ENCODE assay signal across 16 cellular contexts in genomic region chrX:107755721-107756120, GRCh38. TPM values are rescaled to one million over a fixed set of nuclear protein-coding genes. Genes with fewer than 3 reads are reported as not detected.
DNase-seq lines count a peak whose midpoint lies in the region; ATAC-seq and TF ChIP-seq lines count a peak whose summit lies in the region.
"Had no signal": no experiment of that assay in that cellular context is flagged by ENCODE, and none has a peak within 500 bp of the region (broad histone marks: within the 10 kb centered on the region; RNA-seq: fewer than 3 reads in every experiment).

No MANE protein-coding gene starts in this region.

- no peak overlapping the region for H3K4me3 ChIP-seq in body of pancreas
- H3K4me3 ChIP-seq in heart left ventricle = no peak overlapping the region
- no peak overlapping the region for H3K4me3 ChIP-seq in right lobe of liver
- H3K4me3 ChIP-seq in skeletal muscle tissue (ENCODE audit: low read length in 3 of 3) = peak overlapping the region in 2 of 3 donors; percentile 22 to 23

- DNase-seq in body of pancreas (no peak), heart left ventricle (peak in 2 of 5 donors; percentile 25 to 51), right lobe of liver (no peak), anterior cingulate cortex (lab: John Stamatoyannopoulos, UW) (no peak)
- no peak for DNase-seq in activated CD8-positive, alpha-beta T cell treated with anti-CD3 and anti-CD28 coated beads for 36 hours
- DNase-seq: EL, H9, NCI-H1105 treated with DMSO at 0.1 percent for 48 hours, NCI-H1694 treated with DMSO at 0.1 percent for 48 hours, NCI-H2107, NCI-H345, NCI-H69, SHP77 treated with DMSO at 0.1 percent for 48 hours had no signal

- no peak overlapping the region for H3K27ac Mint-ChIP-seq in activated CD8-positive, alpha-beta T cell treated with anti-CD3 and anti-CD28 coated beads for 36 hours
- H3K27ac Mint-ChIP-seq: H9 had no signal

- H3K9me3 ChIP-seq in body of pancreas (no peaks in the 10 kb centered on the region), heart left ventricle (no peaks in the 10 kb centered on the region), right lobe of liver (no peaks in the 10 kb centered on the region), skeletal muscle tissue (ENCODE audit: control insufficient read depth in 3 of 3, low read length in 3 of 3) (no peaks in the 10 kb centered on the region)

- H3K27me3 Mint-ChIP-seq in activated CD8-positive, alpha-beta T cell treated with anti-CD3 and anti-CD28 coated beads for 36 hours = no peaks in the 10 kb centered on the region

- intact Hi-C loops in body of pancreas (cut with DNase I) = no loop called here
- intact Hi-C loops in heart left ventricle (cut with DNase I) = loop anchor here in 1 of 10 donors (5.0 kb wide), 1 partner anchor 33 kb away; no protein-coding TSS in a partner anchor
- intact Hi-C loops in right lobe of liver (cut with DNase I) = no loop called here
- intact Hi-C loops in activated CD8-positive, alpha-beta T cell treated with anti-CD3 and anti-CD28 coated beads for 36 hours (cut with micrococcal nuclease) = no loop called here

- H3K36me3 ChIP-seq in body of pancreas (replicated peaks in 1 of 2; ENCODE audit: insufficient read depth in 1 of 2, low read depth in 2 of 2) (no peaks in the 10 kb centered on the region), heart left ventricle (no peaks in the 10 kb centered on the region), right lobe of liver (no peaks in the 10 kb centered on the region), skeletal muscle tissue (ENCODE audit: control insufficient read depth in 3 of 3, insufficient read depth in 3 of 3, low read length in 3 of 3) (no peaks in the 10 kb centered on the region)

- H3K27me3 ChIP-seq in body of pancreas (no peaks in the 10 kb centered on the region), heart left ventricle (peaks cover 0 to 9% (median 0%) of the 10 kb centered on the region in 9 donors), right lobe of liver (no peaks in the 10 kb centered on the region), skeletal muscle tissue (ENCODE audit: control insufficient read depth in 3 of 3, insufficient read depth in 3 of 3, low read length in 3 of 3) (peaks cover 0 to 1% (median 0%) of the 10 kb centered on the region in 3 donors)

- TF ChIP-seq CTCF in body of pancreas (IDR thresholded peaks at IDR 0.05) (no peak), heart left ventricle (IDR thresholded peaks at IDR 0.05) (no peak), right lobe of liver (IDR thresholded peaks at IDR 0.05) (no peak)
- no peak for TF ChIP-seq CTCF in activated CD8-positive, alpha-beta T cell treated with anti-CD3 and anti-CD28 coated beads for 36 hours (IDR thresholded peaks at IDR 0.05)

- H3K36me3 Mint-ChIP-seq in activated CD8-positive, alpha-beta T cell treated with anti-CD3 and anti-CD28 coated beads for 36 hours (ENCODE audit: low read depth) = no peaks in the 10 kb centered on the region

- ATAC-seq in body of pancreas (peak; percentile 50), heart left ventricle (peak; percentile 76 to 90 (median 81)), right lobe of liver (peak; percentile 46 to 58 (median 56)), GM19455 (IDR thresholded peaks at IDR 0.05; ENCODE audit: unreplicated experiment) (no peak)
- ATAC-seq in activated CD8-positive, alpha-beta T cell treated with anti-CD3 and anti-CD28 coated beads for 36 hours = no peak

- H3K4me1 Mint-ChIP-seq in activated CD8-positive, alpha-beta T cell treated with anti-CD3 and anti-CD28 coated beads for 36 hours (ENCODE audit: low read depth) = peaks cover 14% of the 10 kb centered on the region

- WGBS in body of pancreas, 2 donors = 37 to 39% methylated on average over 3 of the region's 3 CpGs
- WGBS in heart left ventricle, 4 donors = 35 to 50% (median 41%) methylated on average over 3 of the region's 3 CpGs
- 22% methylated on average over 3 of the region's 3 CpGs for WGBS in right lobe of liver (ENCODE audit: insufficient coverage, low coverage, low lambda C conversion rate, missing lambda C conversion rate)

- no peak overlapping the region for H3K4me3 Mint-ChIP-seq in activated CD8-positive, alpha-beta T cell treated with anti-CD3 and anti-CD28 coated beads for 36 hours
- H3K4me3 Mint-ChIP-seq: H9 had no signal

- H3K9me3 Mint-ChIP-seq in activated CD8-positive, alpha-beta T cell treated with anti-CD3 and anti-CD28 coated beads for 36 hours = no peaks in the 10 kb centered on the region

- H3K9ac ChIP-seq in skeletal muscle tissue (ENCODE audit: low read depth in 1 of 3, low read length in 3 of 3) = peak overlapping the region in 2 of 3 donors; percentile 4 to 33

- CTCF ChIA-PET in activated CD8-positive, alpha-beta T cell treated with anti-CD3 and anti-CD28 coated beads for 36 hours (lab: Charles Lee) = no interaction called here

- TF ChIP-seq POLR2A in body of pancreas (IDR thresholded peaks at IDR 0.05) = no peak
- no peak for TF ChIP-seq POLR2A in heart left ventricle (IDR thresholded peaks at IDR 0.05)
- no peak for TF ChIP-seq POLR2A in right lobe of liver (IDR thresholded peaks at IDR 0.05)

- POLR2A ChIA-PET in activated CD8-positive, alpha-beta T cell treated with anti-CD3 and anti-CD28 coated beads for 36 hours (lab: Charles Lee) = no interaction called here

- peaks cover 29% of the 10 kb centered on the region for H3K4me1 ChIP-seq in body of pancreas
- peaks cover 0 to 55% (median 31%) of the 10 kb centered on the region in 12 donors for H3K4me1 ChIP-seq in heart left ventricle
- peaks cover 0 to 6% (median 0%) of the 10 kb centered on the region in 4 donors for H3K4me1 ChIP-seq in right lobe of liver
- peaks cover 46 to 61% (median 61%) of the 10 kb centered on the region in 3 donors for H3K4me1 ChIP-seq in skeletal muscle tissue (ENCODE audit: control insufficient read depth in 3 of 3, insufficient read depth in 3 of 3, low read length in 3 of 3)

- H3K27ac ChIP-seq in body of pancreas (peak overlapping the region in 3 of 4 donors; percentile 11 to 61 (median 58)), heart left ventricle (peak overlapping the region; percentile 27 to 88 (median 74)), right lobe of liver (no peak overlapping the region), skeletal muscle tissue (ENCODE audit: low read depth, low read length) (peak overlapping the region; percentile 85)
- H3K27ac ChIP-seq: HL-60 had no signal

RNA-seq across cellular contexts. Expression of gene TSC22D3, which starts 19.9 kb away (rescaled TPM):
- 100 to 1,000 TPM; 144 to 147 TPM for total RNA-seq in body of pancreas
- total RNA-seq in heart left ventricle = 100 to 1,000 TPM in 2 of 9 donors, 10 to 100 TPM in 7; 28.0 to 145 (median 30.5) TPM
- polyA plus RNA-seq in heart left ventricle = 100 to 1,000 TPM in 1 of 2 donors, 10 to 100 TPM in 1; 41.5 to 113 TPM
- total RNA-seq in right lobe of liver = 100 to 1,000 TPM in 2 of 6 experiments, 10 to 100 TPM in 3, 1 to 10 TPM in 1; 7.4 to 118 (median 60.3) TPM
- total RNA-seq in skeletal muscle tissue = 30.3 TPM
- 10 to 100 TPM; 47.2 to 50.5 TPM for total RNA-seq in activated CD8-positive, alpha-beta T cell treated with anti-CD3 and anti-CD28 coated beads for 36 hours

RNA-seq across cellular contexts. Expression of gene NCBP2L, which starts 21.8 kb away (rescaled TPM):
- total RNA-seq in body of pancreas = not detected
- not detected for total RNA-seq in heart left ventricle
- polyA plus RNA-seq in heart left ventricle = not detected
- not detected for total RNA-seq in right lobe of liver
- 1.0 TPM for total RNA-seq in skeletal muscle tissue
- total RNA-seq in activated CD8-positive, alpha-beta T cell treated with anti-CD3 and anti-CD28 coated beads for 36 hours = not detected
- total RNA-seq: H9 had no signal

Comparison
In these comparisons a context has a peak if more than half of its experiments do, and no peak if none do; other contexts are left out.
1. ATAC-seq: peak in body of pancreas (single experiment), heart left ventricle (4 of 4) and right lobe of liver (4 of 4); none in GM19455 (single experiment) and activated CD8-positive, alpha-beta T cell treated with anti-CD3 and anti-CD28 coated beads for 36 hours (single experiment).
2. H3K27ac ChIP-seq: peak in body of pancreas (3 of 4), heart left ventricle (12 of 12) and skeletal muscle tissue (single experiment); none in right lobe of liver (0 of 3).
3. H3K4me3 ChIP-seq: peak in skeletal muscle tissue (2 of 3); none in body of pancreas (0 of 2), heart left ventricle (0 of 12) and right lobe of liver (0 of 3).